In genomic region chr12:43761535-43761934, GRCh38 we compare ENCODE assay signal across 17 cellular contexts. TPM values are rescaled to one million over a fixed set of nuclear protein-coding genes. Genes with fewer than 3 reads are reported as not detected.
DNase-seq lines count a peak whose midpoint lies in the region; ATAC-seq and TF ChIP-seq lines count a peak whose summit lies in the region.
"Had no signal": no experiment of that assay in that cellular context is flagged by ENCODE, and none has a peak within 500 bp of the region (broad histone marks: within the 10 kb centered on the region; RNA-seq: fewer than 3 reads in every experiment).

No MANE protein-coding gene starts in this region.

- peak overlapping the region; percentile 88 for H3K9ac ChIP-seq in Loucy (ENCODE audit: low read depth, low read length, poor library complexity, severe bottlenecking)

- no peak overlapping the region for H2AFZ ChIP-seq in Loucy (ENCODE audit: low read length)

- H3K4me2 ChIP-seq in Loucy (ENCODE audit: low read depth, low read length, poor library complexity, severe bottlenecking) = peak overlapping the region; percentile 96

- H3K27ac Mint-ChIP-seq in activated CD4-positive, alpha-beta T cell treated with anti-CD3 and anti-CD28 coated beads, Interleukin-2, amount 10 ng/mL, durations not matched to agents 7 days and 5 days = no peak overlapping the region
- H3K27ac Mint-ChIP-seq in activated naive CD8-positive, alpha-beta T cell treated with anti-CD3 and anti-CD28 coated beads for 36 hours = no peak overlapping the region
- H3K27ac Mint-ChIP-seq in naive thymus-derived CD4-positive, alpha-beta T cell = peak overlapping the region in 8 of 9 donors; percentile 2 to 99 (median 50)
- no peak overlapping the region for H3K27ac Mint-ChIP-seq in endothelial cell (ENCODE audit: unreplicated experiment)
- H3K27ac Mint-ChIP-seq: brain had no signal

- TF ChIP-seq CTCF in Loucy (conservative IDR thresholded peaks at IDR 0.05; ENCODE audit: low read length) (no peak), left lung (IDR thresholded peaks at IDR 0.05) (no peak), endothelial cell (IDR thresholded peaks at IDR 0.05; ENCODE audit: unreplicated experiment) (no peak)

- peaks cover 54% of the 10 kb centered on the region for H3K79me2 ChIP-seq in Loucy (ENCODE audit: insufficient read depth, low read length)

- H3K4me1 ChIP-seq in Loucy (ENCODE audit: insufficient read depth, low read length, poor library complexity, severe bottlenecking) = peaks cover 46% of the 10 kb centered on the region
- peaks cover 39 to 41% of the 10 kb centered on the region in 2 donors for H3K4me1 ChIP-seq in naive thymus-derived CD4-positive, alpha-beta T cell (ENCODE audit: control insufficient read depth in 2 of 2, insufficient read depth in 2 of 2, low read length in 2 of 2)
- peaks cover 28 to 44% of the 10 kb centered on the region in 2 donors for H3K4me1 ChIP-seq in left lung

- H3K9me2 ChIP-seq in Loucy (replicated peaks; ENCODE audit: low read depth, low read length) = no peaks in the 10 kb centered on the region

- H3K27me3 ChIP-seq in Loucy (ENCODE audit: insufficient read depth, low read length, poor library complexity, severe bottlenecking) (no peaks in the 10 kb centered on the region), left lung (no peaks in the 10 kb centered on the region)
- no peaks in the 10 kb centered on the region for H3K27me3 ChIP-seq in naive thymus-derived CD4-positive, alpha-beta T cell (ENCODE audit: control insufficient read depth in 2 of 2, insufficient read depth in 2 of 2, low read length in 2 of 2)
- H3K27me3 ChIP-seq: right lobe of liver, SJSA1, vagina had no signal

- H3F3A ChIP-seq in Loucy (ENCODE audit: low read depth) = no peaks in the 10 kb centered on the region

- no peak overlapping the region for H3K27ac ChIP-seq in naive thymus-derived CD4-positive, alpha-beta T cell (ENCODE audit: low read depth, low read length)
- no peak overlapping the region for H3K27ac ChIP-seq in left lung
- H3K27ac ChIP-seq: right lobe of liver, SJSA1, vagina had no signal

- peaks cover 54% of the 10 kb centered on the region for H3K4me1 Mint-ChIP-seq in activated CD4-positive, alpha-beta T cell treated with anti-CD3 and anti-CD28 coated beads, Interleukin-2, amount 10 ng/mL, durations not matched to agents 7 days and 5 days
- H3K4me1 Mint-ChIP-seq in activated naive CD8-positive, alpha-beta T cell treated with anti-CD3 and anti-CD28 coated beads for 36 hours = peaks cover 47% of the 10 kb centered on the region
- peaks cover 42 to 67% (median 63%) of the 10 kb centered on the region in 7 donors for H3K4me1 Mint-ChIP-seq in naive thymus-derived CD4-positive, alpha-beta T cell
- peaks cover 21% of the 10 kb centered on the region for H3K4me1 Mint-ChIP-seq in endothelial cell (ENCODE audit: unreplicated experiment)
- H3K4me1 Mint-ChIP-seq: brain had no signal

- H3K9me3 ChIP-seq in Loucy (ENCODE audit: insufficient read depth, low read depth, low read length) (no peaks in the 10 kb centered on the region), left lung (no peaks in the 10 kb centered on the region)
- no peaks in the 10 kb centered on the region for H3K9me3 ChIP-seq in naive thymus-derived CD4-positive, alpha-beta T cell (ENCODE audit: control insufficient read depth in 2 of 3, low read length in 3 of 3)
- H3K9me3 ChIP-seq: right lobe of liver, SJSA1, vagina had no signal

- no peak for ATAC-seq in naive thymus-derived CD4-positive, alpha-beta T cell
- ATAC-seq in left lung (no peak), GM21619 (IDR thresholded peaks at IDR 0.05; ENCODE audit: unreplicated experiment) (no peak)
- ATAC-seq: right lobe of liver, WTC11 had no signal

- H4K20me1 ChIP-seq in Loucy (ENCODE audit: insufficient read depth, low read length, poor library complexity, severe bottlenecking) = peaks cover 28% of the 10 kb centered on the region

- H3K36me3 ChIP-seq in Loucy (ENCODE audit: insufficient read depth, low read length) (no peaks in the 10 kb centered on the region), left lung (no peaks in the 10 kb centered on the region)
- no peaks in the 10 kb centered on the region for H3K36me3 ChIP-seq in naive thymus-derived CD4-positive, alpha-beta T cell (ENCODE audit: control insufficient read depth in 2 of 3, insufficient read depth in 3 of 3, low read length in 3 of 3)
- H3K36me3 ChIP-seq: right lobe of liver, SJSA1, vagina had no signal

- H3K4me3 ChIP-seq in Loucy (ENCODE audit: low read length, poor library complexity, severe bottlenecking) = peak overlapping the region; percentile 97
- H3K4me3 ChIP-seq in naive thymus-derived CD4-positive, alpha-beta T cell (ENCODE audit: low read length) = no peak overlapping the region
- H3K4me3 ChIP-seq in left lung = no peak overlapping the region
- H3K4me3 ChIP-seq: right lobe of liver, SJSA1 had no signal

- POLR2A ChIA-PET in activated CD4-positive, alpha-beta T cell treated with anti-CD3 and anti-CD28 coated beads, Interleukin-2, amount 10 ng/mL, durations not matched to agents 7 days and 5 days (lab: Charles Lee) = no interaction called here
- POLR2A ChIA-PET in naive thymus-derived CD4-positive, alpha-beta T cell (lab: Charles Lee) = interaction anchor here (0.6 to 7.3 kb wide), 4 partner anchors 36 to 74 kb away, joined by 3 to 76 read pairs (median 4); partner anchors contain the start of genes TMEM117 and TWF1

- no peak for DNase-seq in activated CD4-positive, alpha-beta T cell treated with anti-CD3 and anti-CD28 coated beads, Interleukin-2, amount 10 ng/mL, durations not matched to agents 7 days and 5 days
- no peak for DNase-seq in activated CD4-positive, alpha-beta T cell treated with anti-CD3 and anti-CD28 coated beads, Interleukin-2, amount 50 U/mL, for 4 hours
- DNase-seq in activated naive CD8-positive, alpha-beta T cell treated with anti-CD3 and anti-CD28 coated beads for 36 hours = no peak
- no peak for DNase-seq in naive thymus-derived CD4-positive, alpha-beta T cell
- DNase-seq in left lung = no peak
- DNase-seq in endothelial cell (ENCODE audit: low spot score) = no peak
- DNase-seq: GOT3; NCI-H1436 treated with DMSO at 0.1 percent for 48 hours; NCI-H345; right lobe of liver; stimulated activated CD4-positive, alpha-beta T cell treated with anti-CD3 and anti-CD28 coated beads, Interleukin-4, amount 100 ng/mL, for 1 hour had no signal

- H3K27me3 Mint-ChIP-seq in activated CD4-positive, alpha-beta T cell treated with anti-CD3 and anti-CD28 coated beads, Interleukin-2, amount 10 ng/mL, durations not matched to agents 7 days and 5 days = no peaks in the 10 kb centered on the region
- no peaks in the 10 kb centered on the region for H3K27me3 Mint-ChIP-seq in activated naive CD8-positive, alpha-beta T cell treated with anti-CD3 and anti-CD28 coated beads for 36 hours
- H3K27me3 Mint-ChIP-seq in naive thymus-derived CD4-positive, alpha-beta T cell = no peaks in the 10 kb centered on the region
- peaks cover 2% of the 10 kb centered on the region for H3K27me3 Mint-ChIP-seq in endothelial cell (ENCODE audit: unreplicated experiment)
- H3K27me3 Mint-ChIP-seq: brain had no signal

- H3K4me3 Mint-ChIP-seq in activated CD4-positive, alpha-beta T cell treated with anti-CD3 and anti-CD28 coated beads, Interleukin-2, amount 10 ng/mL, durations not matched to agents 7 days and 5 days = peak overlapping the region; percentile 44
- H3K4me3 Mint-ChIP-seq in activated naive CD8-positive, alpha-beta T cell treated with anti-CD3 and anti-CD28 coated beads for 36 hours = peak overlapping the region; percentile 53
- peak overlapping the region; percentile 54 to 99 (median 74) for H3K4me3 Mint-ChIP-seq in naive thymus-derived CD4-positive, alpha-beta T cell
- no peak overlapping the region for H3K4me3 Mint-ChIP-seq in endothelial cell (ENCODE audit: unreplicated experiment)
- H3K4me3 Mint-ChIP-seq: WTC11 had no signal

- intact Hi-C loops in naive thymus-derived CD4-positive, alpha-beta T cell (cut with micrococcal nuclease) = no loop called here
- intact Hi-C loops in left lung (cut with DNase I) = no loop called here

- peaks cover 33% of the 10 kb centered on the region for H3K36me3 Mint-ChIP-seq in activated CD4-positive, alpha-beta T cell treated with anti-CD3 and anti-CD28 coated beads, Interleukin-2, amount 10 ng/mL, durations not matched to agents 7 days and 5 days (ENCODE audit: low read depth)
- peaks cover 43% of the 10 kb centered on the region for H3K36me3 Mint-ChIP-seq in activated naive CD8-positive, alpha-beta T cell treated with anti-CD3 and anti-CD28 coated beads for 36 hours
- peaks cover under 1 to 27% (median 2%) of the 10 kb centered on the region in 5 donors for H3K36me3 Mint-ChIP-seq in naive thymus-derived CD4-positive, alpha-beta T cell
- H3K36me3 Mint-ChIP-seq in endothelial cell (ENCODE audit: low read depth, unreplicated experiment) = no peaks in the 10 kb centered on the region
- H3K36me3 Mint-ChIP-seq: brain, WTC11 had no signal

- CTCF ChIA-PET in activated CD4-positive, alpha-beta T cell treated with anti-CD3 and anti-CD28 coated beads, Interleukin-2, amount 10 ng/mL, durations not matched to agents 7 days and 5 days (lab: Charles Lee) = interaction anchor here (1.0 kb wide), 1 partner anchor 10 kb away, joined by 3 read pairs; no protein-coding TSS in a partner anchor
- CTCF ChIA-PET in naive thymus-derived CD4-positive, alpha-beta T cell (lab: Charles Lee) = no interaction called here

- H3K9me3 Mint-ChIP-seq in activated CD4-positive, alpha-beta T cell treated with anti-CD3 and anti-CD28 coated beads, Interleukin-2, amount 10 ng/mL, durations not matched to agents 7 days and 5 days = peaks cover 3% of the 10 kb centered on the region
- H3K9me3 Mint-ChIP-seq in activated naive CD8-positive, alpha-beta T cell treated with anti-CD3 and anti-CD28 coated beads for 36 hours = peaks cover 2% of the 10 kb centered on the region
- peaks cover 0 to 3% (median 0%) of the 10 kb centered on the region in 11 donors for H3K9me3 Mint-ChIP-seq in naive thymus-derived CD4-positive, alpha-beta T cell
- no peaks in the 10 kb centered on the region for H3K9me3 Mint-ChIP-seq in endothelial cell (ENCODE audit: unreplicated experiment)
- H3K9me3 Mint-ChIP-seq: WTC11 had no signal

RNA-seq across cellular contexts. Expression of gene IRAK4, which starts 2.8 kb away (rescaled TPM):
- total RNA-seq in activated CD4-positive, alpha-beta T cell treated with anti-CD3 and anti-CD28 coated beads, Interleukin-2, amount 10 ng/mL, durations not matched to agents 7 days and 5 days = 10 to 100 TPM; 39.0 to 41.4 TPM
- total RNA-seq in activated naive CD8-positive, alpha-beta T cell treated with anti-CD3 and anti-CD28 coated beads for 36 hours = 10 to 100 TPM; 20.1 to 20.9 TPM
- 10 to 100 TPM; 35.6 to 69.1 (median 52.7) TPM for total RNA-seq in naive thymus-derived CD4-positive, alpha-beta T cell
- polyA plus RNA-seq in naive thymus-derived CD4-positive, alpha-beta T cell = 10 to 100 TPM; 24.8 to 36.3 TPM
- total RNA-seq in left lung (10 to 100 TPM; 14.3 to 28.4 TPM), endothelial cell (ENCODE audit: unreplicated experiment) (17.3 TPM)

RNA-seq across cellular contexts. Expression of gene PUS7L, which starts 2.9 kb away (rescaled TPM):
- 10 to 100 TPM; 17.4 to 22.4 TPM for total RNA-seq in activated CD4-positive, alpha-beta T cell treated with anti-CD3 and anti-CD28 coated beads, Interleukin-2, amount 10 ng/mL, durations not matched to agents 7 days and 5 days
- 10 to 100 TPM; 26.7 to 32.4 TPM for total RNA-seq in activated naive CD8-positive, alpha-beta T cell treated with anti-CD3 and anti-CD28 coated beads for 36 hours
- 10 to 100 TPM; 14.0 to 27.4 (median 23.2) TPM for total RNA-seq in naive thymus-derived CD4-positive, alpha-beta T cell
- polyA plus RNA-seq in naive thymus-derived CD4-positive, alpha-beta T cell = 10 to 100 TPM; 35.9 to 39.0 TPM
- 10 to 100 TPM; 10.1 to 20.3 TPM for total RNA-seq in left lung
- 15.4 TPM for total RNA-seq in endothelial cell (ENCODE audit: unreplicated experiment)

RNA-seq across cellular contexts. Expression of gene TWF1, which starts 44.6 kb away (rescaled TPM):
- total RNA-seq in activated CD4-positive, alpha-beta T cell treated with anti-CD3 and anti-CD28 coated beads, Interleukin-2, amount 10 ng/mL, durations not matched to agents 7 days and 5 days = 10 to 100 TPM; 24.0 to 31.5 TPM
- total RNA-seq in activated naive CD8-positive, alpha-beta T cell treated with anti-CD3 and anti-CD28 coated beads for 36 hours = 10 to 100 TPM; 24.3 to 24.4 TPM
- 10 to 100 TPM; 26.7 to 51.2 (median 35.6) TPM for total RNA-seq in naive thymus-derived CD4-positive, alpha-beta T cell
- polyA plus RNA-seq in naive thymus-derived CD4-positive, alpha-beta T cell = 10 to 100 TPM; 14.2 to 18.6 TPM
- total RNA-seq in left lung (10 to 100 TPM; 71.3 to 75.9 TPM), endothelial cell (ENCODE audit: unreplicated experiment) (44.8 TPM)

Comparison
In these comparisons a context has a peak if more than half of its experiments do, and no peak if none do; other contexts are left out.
1. H3K27ac Mint-ChIP-seq: peak in naive thymus-derived CD4-positive, alpha-beta T cell (8 of 9); none in activated CD4-positive, alpha-beta T cell treated with anti-CD3 and anti-CD28 coated beads, Interleukin-2, amount 10 ng/mL, durations not matched to agents 7 days and 5 days (single experiment), activated naive CD8-positive, alpha-beta T cell treated with anti-CD3 and anti-CD28 coated beads for 36 hours (single experiment) and endothelial cell (single experiment).